In the genomic region with DNA sequence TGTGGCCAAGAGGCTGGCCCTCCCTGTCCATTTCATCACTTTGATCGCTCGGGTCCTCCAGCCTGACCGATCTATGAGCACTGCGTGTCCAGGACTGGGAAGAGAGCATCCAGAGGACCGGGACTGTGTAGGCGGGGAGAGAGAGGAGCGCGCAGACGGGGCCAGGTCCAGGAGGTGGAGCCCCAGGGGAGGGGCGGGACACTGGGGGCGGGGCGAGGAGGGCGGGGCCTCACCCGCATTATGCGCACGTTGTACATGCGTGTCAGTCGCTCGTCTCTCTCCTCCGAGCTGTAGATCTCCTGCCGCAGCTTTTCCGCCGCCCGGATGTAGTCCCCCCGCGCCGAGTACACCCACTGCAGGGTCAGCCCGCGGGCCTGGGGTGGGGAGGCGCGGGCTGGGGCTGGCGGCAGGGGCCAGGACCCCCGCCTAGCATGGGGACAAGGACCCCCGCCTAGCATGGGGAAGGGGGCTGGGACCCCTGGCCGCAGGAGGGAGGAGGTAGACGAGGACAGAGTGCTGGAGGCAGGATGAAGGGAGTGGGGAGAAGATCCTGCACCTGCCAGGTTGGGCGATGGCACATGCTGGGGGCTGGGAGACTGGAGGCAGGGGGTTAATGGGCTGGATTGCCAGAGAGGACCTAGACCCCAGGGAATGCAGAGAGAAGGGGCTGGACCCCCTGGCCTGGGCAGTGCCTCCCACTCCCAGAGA, we compare ENCODE assay signal across 1 cellular context.
TF ChIP-seq lines count a peak whose summit lies in the region.

No MANE protein-coding gene starts in this region.

TF ChIP-seq in liver, 16 proteins besides CTCF, POLR2A, EP300 and RAD21 (continued from another document):
- TF ChIP-seq, protein P1, sequence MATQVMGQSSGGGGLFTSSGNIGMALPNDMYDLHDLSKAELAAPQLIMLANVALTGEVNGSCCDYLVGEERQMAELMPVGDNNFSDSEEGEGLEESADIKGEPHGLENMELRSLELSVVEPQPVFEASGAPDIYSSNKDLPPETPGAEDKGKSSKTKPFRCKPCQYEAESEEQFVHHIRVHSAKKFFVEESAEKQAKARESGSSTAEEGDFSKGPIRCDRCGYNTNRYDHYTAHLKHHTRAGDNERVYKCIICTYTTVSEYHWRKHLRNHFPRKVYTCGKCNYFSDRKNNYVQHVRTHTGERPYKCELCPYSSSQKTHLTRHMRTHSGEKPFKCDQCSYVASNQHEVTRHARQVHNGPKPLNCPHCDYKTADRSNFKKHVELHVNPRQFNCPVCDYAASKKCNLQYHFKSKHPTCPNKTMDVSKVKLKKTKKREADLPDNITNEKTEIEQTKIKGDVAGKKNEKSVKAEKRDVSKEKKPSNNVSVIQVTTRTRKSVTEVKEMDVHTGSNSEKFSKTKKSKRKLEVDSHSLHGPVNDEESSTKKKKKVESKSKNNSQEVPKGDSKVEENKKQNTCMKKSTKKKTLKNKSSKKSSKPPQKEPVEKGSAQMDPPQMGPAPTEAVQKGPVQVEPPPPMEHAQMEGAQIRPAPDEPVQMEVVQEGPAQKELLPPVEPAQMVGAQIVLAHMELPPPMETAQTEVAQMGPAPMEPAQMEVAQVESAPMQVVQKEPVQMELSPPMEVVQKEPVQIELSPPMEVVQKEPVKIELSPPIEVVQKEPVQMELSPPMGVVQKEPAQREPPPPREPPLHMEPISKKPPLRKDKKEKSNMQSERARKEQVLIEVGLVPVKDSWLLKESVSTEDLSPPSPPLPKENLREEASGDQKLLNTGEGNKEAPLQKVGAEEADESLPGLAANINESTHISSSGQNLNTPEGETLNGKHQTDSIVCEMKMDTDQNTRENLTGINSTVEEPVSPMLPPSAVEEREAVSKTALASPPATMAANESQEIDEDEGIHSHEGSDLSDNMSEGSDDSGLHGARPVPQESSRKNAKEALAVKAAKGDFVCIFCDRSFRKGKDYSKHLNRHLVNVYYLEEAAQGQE (IDR thresholded peaks at IDR 0.05), result peak; percentile 64
- TF ChIP-seq TAF1 (conservative IDR thresholded peaks at IDR 0.05), result no peak
TF ChIP-seq in liver: peak in this region for 4.
